In the genomic region with DNA sequence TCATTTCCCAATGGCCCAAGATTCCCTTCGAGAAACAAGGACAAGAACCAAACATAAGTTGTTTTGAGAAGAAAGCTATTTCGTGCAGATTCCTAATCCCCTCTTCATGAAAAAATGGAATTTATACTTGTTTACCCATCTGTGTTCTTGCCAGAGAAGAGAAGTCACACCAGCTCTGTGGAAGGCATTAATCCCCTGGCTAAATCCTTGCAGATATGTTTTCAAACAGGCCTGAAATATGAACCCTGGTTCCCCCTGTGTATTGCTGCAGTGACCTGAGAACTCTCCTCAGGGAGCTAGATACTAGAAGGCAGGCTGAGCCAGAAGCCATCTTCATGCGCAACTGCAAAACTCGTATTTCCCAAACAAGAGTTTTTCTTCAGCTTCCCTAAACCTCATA, we compare ENCODE assay signal across 25 cellular contexts.
"Had no signal": no experiment of that assay in that cellular context is flagged by ENCODE, and none has a peak within 500 bp of the region (broad histone marks: within the 10 kb centered on the region; RNA-seq: fewer than 3 reads in every experiment).

No MANE protein-coding gene starts in this region.

- H3K4me1 Mint-ChIP-seq: activated CD8-positive, alpha-beta memory T cell treated with anti-CD3 and anti-CD28 coated beads, Interleukin-2, amount 10 ng/mL, durations not matched to agents 7 days and 5 days; activated naive CD4-positive, alpha-beta T cell treated with anti-CD3 and anti-CD28 coated beads, Interleukin-2, amount 50 U/mL, for 24 hours; naive B cell; T-helper 17 cell had no signal

- H3K4me1 ChIP-seq: heart left ventricle, lower lobe of right lung, upper lobe of left lung had no signal

- DNase-seq: activated CD4-positive, alpha-beta T cell treated with anti-CD3 and anti-CD28 coated beads for 48 hours; activated CD8-positive, alpha-beta memory T cell treated with anti-CD3 and anti-CD28 coated beads, Interleukin-2, amount 10 ng/mL, durations not matched to agents 7 days and 5 days; activated CD8-positive, alpha-beta T cell treated with anti-CD3 and anti-CD28 coated beads for 36 hours; activated gamma-delta T cell treated with Interleukin-2 at 50 U/mL for 16 hours; activated T-cell treated with anti-CD3 and anti-CD28 coated beads, Interleukin-2, amount 50 U/mL, for 1 hour; aorta; brain microvascular endothelial cell; caudate nucleus; effector CD4-positive, alpha-beta T cell; heart left ventricle; islet precursor cell; left cardiac atrium; lower lobe of right lung; mesendoderm; mucosa of descending colon; naive B cell; posterior cingulate gyrus; stimulated activated CD4-positive, alpha-beta T cell treated with anti-CD3 and anti-CD28 coated beads, Interleukin-4, amount 100 ng/mL, for 24 hours; stimulated activated naive CD4-positive, alpha-beta T cell treated with Interleukin-2 at 50 U/mL for 16 hours; T-helper 17 cell; upper lobe of left lung had no signal

- H3K9me3 Mint-ChIP-seq: activated CD8-positive, alpha-beta T cell treated with anti-CD3 and anti-CD28 coated beads for 36 hours; activated naive CD4-positive, alpha-beta T cell treated with anti-CD3 and anti-CD28 coated beads, Interleukin-2, amount 50 U/mL, for 24 hours had no signal

- H3K27ac ChIP-seq: brain microvascular endothelial cell, heart left ventricle, lower lobe of right lung, neural progenitor cell, thoracic aorta, upper lobe of left lung had no signal

- H3K36me3 Mint-ChIP-seq: activated CD8-positive, alpha-beta memory T cell treated with anti-CD3 and anti-CD28 coated beads, Interleukin-2, amount 10 ng/mL, durations not matched to agents 7 days and 5 days; activated naive CD4-positive, alpha-beta T cell treated with anti-CD3 and anti-CD28 coated beads, Interleukin-2, amount 50 U/mL, for 24 hours; naive B cell; neural progenitor cell had no signal

- ATAC-seq: activated CD8-positive, alpha-beta memory T cell treated with anti-CD3 and anti-CD28 coated beads, Interleukin-2, amount 10 ng/mL, durations not matched to agents 7 days and 5 days; activated CD8-positive, alpha-beta T cell treated with anti-CD3 and anti-CD28 coated beads for 36 hours; heart left ventricle; left cardiac atrium; lower lobe of right lung; mucosa of descending colon; T-helper 17 cell had no signal

- H3K36me3 ChIP-seq: brain microvascular endothelial cell, heart left ventricle, lower lobe of right lung, neural progenitor cell, thoracic aorta, upper lobe of left lung had no signal

- H3K27ac Mint-ChIP-seq: activated CD8-positive, alpha-beta memory T cell treated with anti-CD3 and anti-CD28 coated beads, Interleukin-2, amount 10 ng/mL, durations not matched to agents 7 days and 5 days; activated CD8-positive, alpha-beta T cell treated with anti-CD3 and anti-CD28 coated beads for 36 hours; activated naive CD4-positive, alpha-beta T cell treated with anti-CD3 and anti-CD28 coated beads, Interleukin-2, amount 50 U/mL, for 24 hours; dendritic cell treated with granulocyte-macrophage colony-stimulating factor and Interleukin-4, amounts not matched to agents 40 ng/mL and 50 ng/mL, for 4 days; naive B cell; neural progenitor cell; T-helper 17 cell had no signal

- H3K27me3 ChIP-seq: brain microvascular endothelial cell, heart left ventricle, neural progenitor cell, upper lobe of left lung had no signal

- H3K9ac ChIP-seq: neural progenitor cell had no signal

- H3K4me2 ChIP-seq: neural progenitor cell had no signal

- H3K27me3 Mint-ChIP-seq: activated CD8-positive, alpha-beta memory T cell treated with anti-CD3 and anti-CD28 coated beads, Interleukin-2, amount 10 ng/mL, durations not matched to agents 7 days and 5 days; activated CD8-positive, alpha-beta T cell treated with anti-CD3 and anti-CD28 coated beads for 36 hours; dendritic cell treated with granulocyte-macrophage colony-stimulating factor and Interleukin-4, amounts not matched to agents 40 ng/mL and 50 ng/mL, for 4 days; naive B cell had no signal

- H3K4me3 ChIP-seq: heart left ventricle, lower lobe of right lung, mucosa of descending colon, neural progenitor cell, thoracic aorta, upper lobe of left lung had no signal

- H3K4me3 Mint-ChIP-seq: activated CD8-positive, alpha-beta memory T cell treated with anti-CD3 and anti-CD28 coated beads, Interleukin-2, amount 10 ng/mL, durations not matched to agents 7 days and 5 days; activated CD8-positive, alpha-beta T cell treated with anti-CD3 and anti-CD28 coated beads for 36 hours; activated naive CD4-positive, alpha-beta T cell treated with anti-CD3 and anti-CD28 coated beads, Interleukin-2, amount 50 U/mL, for 24 hours; dendritic cell treated with granulocyte-macrophage colony-stimulating factor and Interleukin-4, amounts not matched to agents 40 ng/mL and 50 ng/mL, for 4 days; naive B cell; neural progenitor cell; T-helper 17 cell had no signal

- H3K9me3 ChIP-seq: heart left ventricle, lower lobe of right lung, mucosa of descending colon, thoracic aorta, upper lobe of left lung had no signal
